Comparison of ENCODE assay signal across 1 cellular context in genomic region chr12:48459259-48459658, GRCh38.
TF ChIP-seq lines count a peak whose summit lies in the region.

No MANE protein-coding gene starts in this region.

TF ChIP-seq in K562, 482 proteins besides CTCF, POLR2A, EP300 and RAD21 (continued from another document and continues in another):
- TF ChIP-seq THRB (CRISPR knock-in tag; conservative IDR thresholded peaks at IDR 0.05) (no peak), HDAC6 (IDR thresholded peaks at IDR 0.05; ENCODE audit: low read depth, low read length) (no peak), ZNF445 (CRISPR knock-in tag; IDR thresholded peaks at IDR 0.05; ENCODE audit: low read depth) (no peak), MCM5 (IDR thresholded peaks at IDR 0.05; ENCODE audit: low read depth) (no peak), NFE2 (IDR thresholded peaks at IDR 0.05; ENCODE audit: low read depth) (peak; percentile 21; the same call in 1 of the 2 replicates), C11orf30 (IDR thresholded peaks at IDR 0.05; ENCODE audit: low read depth) (0 out of 2 replicates have a peak, but pooled peaks have one; percentile 10), MIER1 (IDR thresholded peaks at IDR 0.05; ENCODE audit: low read depth) (no peak), TCF3 (CRISPR knock-in tag; IDR thresholded peaks at IDR 0.05) (peak; percentile 52), PBX2 (CRISPR knock-in tag; IDR thresholded peaks at IDR 0.05; ENCODE audit: low read depth) (no peak), PBX2 (tag; conservative IDR thresholded peaks at IDR 0.05; ENCODE audit: low read depth) (peak; percentile 26; the same call in 1 of the 2 replicates), ZNF79 (CRISPR knock-in tag; IDR thresholded peaks at IDR 0.05; ENCODE audit: low read depth) (no peak), HEY1 (CRISPR knock-in tag; IDR thresholded peaks at IDR 0.05; ENCODE audit: borderline replicate concordance) (no peak), RBM22 (IDR thresholded peaks at IDR 0.05; ENCODE audit: low read depth, low read length, poor library complexity, severe bottlenecking) (no peak), ZBTB1 (CRISPR knock-in tag; IDR thresholded peaks at IDR 0.05; ENCODE audit: borderline replicate concordance, low read depth) (no peak), MEF2D (tag; conservative IDR thresholded peaks at IDR 0.05; ENCODE audit: low read depth) (no peak), TAL1 (IDR thresholded peaks at IDR 0.05) (peak; percentile 49; the same call in 1 of the 2 replicates), SRSF9 (IDR thresholded peaks at IDR 0.05; ENCODE audit: borderline replicate concordance, low read depth, low read length) (no peak), TSC22D4 (tag; IDR thresholded peaks at IDR 0.05) (no peak), RERE (CRISPR knock-in tag; IDR thresholded peaks at IDR 0.05; ENCODE audit: borderline replicate concordance) (no peak), E2F6 (IDR thresholded peaks at IDR 0.05; ENCODE audit: borderline replicate concordance in 1 of 2, extremely low read depth in 1 of 2, insufficient read depth in 1 of 2, insufficient read length in 1 of 2, low read depth in 1 of 2, low read length in 1 of 2, poor library complexity in 1 of 2, severe bottlenecking in 1 of 2) (no peak), ZNF318 (IDR thresholded peaks at IDR 0.05; ENCODE audit: borderline replicate concordance in 1 of 2, low read depth in 1 of 2) (no peak), ZBTB26 (CRISPR knock-in tag; IDR thresholded peaks at IDR 0.05) (no peak), ADNP (tag; IDR thresholded peaks at IDR 0.05) (no peak), U2AF1 (optimal IDR thresholded peaks at IDR 0.05; ENCODE audit: low read depth, low read length) (no peak), ZNF589 (CRISPR knock-in tag; IDR thresholded peaks at IDR 0.05; ENCODE audit: low read depth) (no peak), CREBBP (IDR thresholded peaks at IDR 0.05; ENCODE audit: low read depth, low read length) (no peak), CBX1 (IDR thresholded peaks at IDR 0.05; ENCODE audit: low read depth) (no peak), SAFB (IDR thresholded peaks at IDR 0.05; ENCODE audit: borderline replicate concordance, low read depth, low read length) (no peak), BHLHE40 (IDR thresholded peaks at IDR 0.05; ENCODE audit: low read length) (peak; percentile 54; the same call in 1 of the 2 replicates), NR2F6 (CRISPR knock-in tag; IDR thresholded peaks at IDR 0.05) (no peak), CBFA2T3 (IDR thresholded peaks at IDR 0.05) (peak; percentile 75), BRCA1 (IDR thresholded peaks at IDR 0.05) (no peak), BRCA1 (CRISPR knock-in tag; IDR thresholded peaks at IDR 0.05) (no peak), PRPF4 (IDR thresholded peaks at IDR 0.05; ENCODE audit: insufficient read depth, low read depth, low read length, poor library complexity, severe bottlenecking) (no peak), ARID1B (IDR thresholded peaks at IDR 0.05) (peak; percentile 75), E2F1 (CRISPR knock-in tag; IDR thresholded peaks at IDR 0.05) (no peak), PURB (CRISPR knock-in tag; IDR thresholded peaks at IDR 0.05; ENCODE audit: low read depth) (no peak), KDM4B (IDR thresholded peaks at IDR 0.05; ENCODE audit: borderline replicate concordance in 2 of 2, low read depth in 1 of 2) (no peak), JUNB (CRISPR knock-in tag; conservative IDR thresholded peaks at IDR 0.05) (no peak), ZNF395 (CRISPR knock-in tag; IDR thresholded peaks at IDR 0.05) (no peak)
